In genomic region chr12:29232086-29232485, GRCh38 we compare ENCODE assay signal across 28 cellular contexts.
"Had no signal": no experiment of that assay in that cellular context is flagged by ENCODE, and none has a peak within 500 bp of the region (broad histone marks: within the 10 kb centered on the region; RNA-seq: fewer than 3 reads in every experiment).

No MANE protein-coding gene starts in this region.

- H3K4me3 ChIP-seq: stomach, suprapubic skin, testis, thoracic aorta, thyroid gland, tibial artery, tibial nerve, transverse colon, upper lobe of left lung, upper lobe of right lung, uterus, vagina had no signal

- ATAC-seq: stimulated activated effector memory CD8-positive, alpha-beta T cell treated with anti-CD3 and anti-CD28 coated beads, Interleukin-12 subunit alpha, Interleukin-12 subunit beta, amount 100 ng/mL, for 72 hours; stimulated activated memory B cell treated with anti-CD40 and anti-IgM and Interleukin-4, amounts not matched to agents 10 μg/mL and 1 μg/mL and 100 μg/mL, for 72 hours; stimulated activated naive B cell treated with anti-CD40 and anti-IgM and Interleukin-4, amounts not matched to agents 10 μg/mL and 1 μg/mL and 100 μg/mL, for 72 hours; stimulated activated naive CD8-positive, alpha-beta T cell treated with anti-CD3 and anti-CD28 coated beads, Interleukin-15, amount 100 ng/mL, for 72 hours; stimulated activated naive CD8-positive, alpha-beta T cell treated with anti-CD3 and anti-CD28 coated beads, Interleukin-15, Interleukin-2, amounts not matched to agents 100 U/mL and 50 U/mL, for 24 hours; upper lobe of right lung had no signal

- H3K27me3 ChIP-seq: stomach, suprapubic skin, testis, thyroid gland, tibial artery, tibial nerve, transverse colon, upper lobe of left lung, upper lobe of right lung, uterus, vagina had no signal

- H3K4me3 Mint-ChIP-seq: stimulated activated effector memory CD8-positive, alpha-beta T cell treated with anti-CD3 and anti-CD28 coated beads, Interleukin-12 subunit alpha, Interleukin-12 subunit beta, amount 100 ng/mL, for 72 hours; stimulated activated memory B cell treated with anti-CD40 and anti-IgM and Interleukin-4, amounts not matched to agents 10 μg/mL and 1 μg/mL and 100 μg/mL, for 72 hours; stimulated activated naive B cell treated with anti-CD40 and anti-IgM and Interleukin-4, amounts not matched to agents 10 μg/mL and 1 μg/mL and 100 μg/mL, for 72 hours; stimulated activated naive CD8-positive, alpha-beta T cell treated with anti-CD3 and anti-CD28 coated beads, Interleukin-15, amount 100 ng/mL, for 72 hours; stimulated activated naive CD8-positive, alpha-beta T cell treated with anti-CD3 and anti-CD28 coated beads, Interleukin-15, Interleukin-2, amounts not matched to agents 100 ng/mL and 50 ng/mL, for 24 hours; type B pancreatic cell had no signal

- H3K4me1 Mint-ChIP-seq: stimulated activated effector memory CD8-positive, alpha-beta T cell treated with anti-CD3 and anti-CD28 coated beads, Interleukin-12 subunit alpha, Interleukin-12 subunit beta, amount 100 ng/mL, for 72 hours; stimulated activated memory B cell treated with anti-CD40 and anti-IgM and Interleukin-4, amounts not matched to agents 10 μg/mL and 1 μg/mL and 100 μg/mL, for 72 hours; stimulated activated naive B cell treated with anti-CD40 and anti-IgM and Interleukin-4, amounts not matched to agents 10 μg/mL and 1 μg/mL and 100 μg/mL, for 72 hours; stimulated activated naive CD8-positive, alpha-beta T cell treated with anti-CD3 and anti-CD28 coated beads, Interleukin-15, amount 100 ng/mL, for 72 hours had no signal

- H3K27me3 Mint-ChIP-seq: stimulated activated memory B cell treated with anti-CD40 and anti-IgM and Interleukin-4, amounts not matched to agents 10 μg/mL and 1 μg/mL and 100 μg/mL, for 72 hours; stimulated activated naive B cell treated with anti-CD40 and anti-IgM and Interleukin-4, amounts not matched to agents 10 μg/mL and 1 μg/mL and 100 μg/mL, for 72 hours; stimulated activated naive CD8-positive, alpha-beta T cell treated with anti-CD3 and anti-CD28 coated beads, Interleukin-15, amount 100 ng/mL, for 72 hours; stimulated activated naive CD8-positive, alpha-beta T cell treated with anti-CD3 and anti-CD28 coated beads, Interleukin-15, Interleukin-2, amounts not matched to agents 100 ng/mL and 50 ng/mL, for 24 hours; type B pancreatic cell had no signal

- H3K36me3 Mint-ChIP-seq: stimulated activated effector memory CD8-positive, alpha-beta T cell treated with anti-CD3 and anti-CD28 coated beads, Interleukin-12 subunit alpha, Interleukin-12 subunit beta, amount 100 ng/mL, for 72 hours; stimulated activated memory B cell treated with anti-CD40 and anti-IgM and Interleukin-4, amounts not matched to agents 10 μg/mL and 1 μg/mL and 100 μg/mL, for 72 hours; stimulated activated naive B cell treated with anti-CD40 and anti-IgM and Interleukin-4, amounts not matched to agents 10 μg/mL and 1 μg/mL and 100 μg/mL, for 72 hours; type B pancreatic cell had no signal

- H3K9me3 ChIP-seq: stomach, suprapubic skin, testis, thoracic aorta, thyroid gland, tibial artery, tibial nerve, transverse colon, upper lobe of left lung, upper lobe of right lung, uterus, vagina had no signal

- H3K27ac ChIP-seq: stomach, suprapubic skin, testis, thoracic aorta, thyroid gland, tibial artery, tibial nerve, transverse colon, upper lobe of left lung, upper lobe of right lung, uterus, vagina had no signal

- H3K4me1 ChIP-seq: stomach, suprapubic skin, testis, thyroid gland, tibial artery, tibial nerve, transverse colon, upper lobe of left lung, upper lobe of right lung, uterus, vagina had no signal

- H3K27ac Mint-ChIP-seq: stimulated activated effector memory CD8-positive, alpha-beta T cell treated with anti-CD3 and anti-CD28 coated beads, Interleukin-12 subunit alpha, Interleukin-12 subunit beta, amount 100 ng/mL, for 72 hours; stimulated activated memory B cell treated with anti-CD40 and anti-IgM and Interleukin-4, amounts not matched to agents 10 μg/mL and 1 μg/mL and 100 μg/mL, for 72 hours; stimulated activated naive B cell treated with anti-CD40 and anti-IgM and Interleukin-4, amounts not matched to agents 10 μg/mL and 1 μg/mL and 100 μg/mL, for 72 hours; stimulated activated naive CD8-positive, alpha-beta T cell treated with anti-CD3 and anti-CD28 coated beads, Interleukin-15, amount 100 ng/mL, for 72 hours; stimulated activated naive CD8-positive, alpha-beta T cell treated with anti-CD3 and anti-CD28 coated beads, Interleukin-15, Interleukin-2, amounts not matched to agents 100 ng/mL and 50 ng/mL, for 24 hours; type B pancreatic cell had no signal

- H3K9me3 Mint-ChIP-seq: stimulated activated effector memory CD8-positive, alpha-beta T cell treated with anti-CD3 and anti-CD28 coated beads, Interleukin-12 subunit alpha, Interleukin-12 subunit beta, amount 100 ng/mL, for 72 hours; stimulated activated memory B cell treated with anti-CD40 and anti-IgM and Interleukin-4, amounts not matched to agents 10 μg/mL and 1 μg/mL and 100 μg/mL, for 72 hours; stimulated activated naive B cell treated with anti-CD40 and anti-IgM and Interleukin-4, amounts not matched to agents 10 μg/mL and 1 μg/mL and 100 μg/mL, for 72 hours; stimulated activated naive CD8-positive, alpha-beta T cell treated with anti-CD3 and anti-CD28 coated beads, Interleukin-15, amount 100 ng/mL, for 72 hours; stimulated activated naive CD8-positive, alpha-beta T cell treated with anti-CD3 and anti-CD28 coated beads, Interleukin-15, Interleukin-2, amounts not matched to agents 100 ng/mL and 50 ng/mL, for 24 hours; type B pancreatic cell had no signal

- H3K36me3 ChIP-seq: stomach, suprapubic skin, thoracic aorta, thyroid gland, tibial artery, tibial nerve, transverse colon, upper lobe of left lung, upper lobe of right lung, uterus, vagina had no signal

- DNase-seq: stimulated activated CD4-positive, alpha-beta T cell treated with anti-CD3 and anti-CD28 coated beads, Interleukin-2, amount 100 ng/mL, for 48 hours; stimulated activated CD4-positive, alpha-beta T cell treated with anti-CD3 and anti-CD28 coated beads, Interleukin-4, amount 100 ng/mL, for 1 hour; stimulated activated CD4-positive, alpha-beta T cell treated with anti-CD3 and anti-CD28 coated beads, Interleukin-4, amount 100 ng/mL, for 24 hours; stimulated activated CD4-positive, alpha-beta T cell treated with anti-CD3 and anti-CD28 coated beads, Interleukin-4, amount 100 ng/mL, for 4 hours; stimulated activated CD8-positive, alpha-beta memory T cell treated with anti-CD3 and anti-CD28 coated beads, Interleukin-4, amount 100 ng/mL, for 48 hours; stimulated activated naive B cell treated with anti-CD40 and anti-IgM and Interleukin-4, amounts not matched to agents 10 μg/mL and 1 μg/mL and 100 μg/mL, for 72 hours; stimulated activated naive CD4-positive, alpha-beta T cell; stimulated activated naive CD4-positive, alpha-beta T cell treated with Interleukin-2 at 50 U/mL for 16 hours; stimulated activated naive CD8-positive, alpha-beta T cell treated with anti-CD3 and anti-CD28 coated beads, Interleukin-15, amount 100 ng/mL, for 72 hours; stimulated activated naive CD8-positive, alpha-beta T cell treated with anti-CD3 and anti-CD28 coated beads, Interleukin-15, Interleukin-2, amounts not matched to agents 100 U/mL and 50 U/mL, for 24 hours; stomach; substantia nigra; testis; thyroid gland; tibial artery; transverse colon; trophoblast cell; upper lobe of left lung; upper lobe of right lung; uterus had no signal
